Comparison of ENCODE assay signal across 9 cellular contexts in genomic region chr18:74990563-74991081, GRCh38.
DNase-seq lines count a peak whose midpoint lies in the region; ATAC-seq and TF ChIP-seq lines count a peak whose summit lies in the region.
"Had no signal": no experiment of that assay in that cellular context is flagged by ENCODE, and none has a peak within 500 bp of the region (broad histone marks: within the 10 kb centered on the region; RNA-seq: fewer than 3 reads in every experiment).

No MANE protein-coding gene starts in this region.

- H3K4me3 Mint-ChIP-seq in activated CD4-positive, alpha-beta T cell treated with anti-CD3 and anti-CD28 coated beads for 36 hours = peak overlapping the region; percentile 15
- no peak overlapping the region for H3K4me3 Mint-ChIP-seq in activated CD4-positive, alpha-beta memory T cell treated with anti-CD3 and anti-CD28 coated beads, Interleukin-2, amount 10 ng/mL, durations not matched to agents 7 days and 5 days
- no peak overlapping the region for H3K4me3 Mint-ChIP-seq in neural crest cell
- H3K4me3 Mint-ChIP-seq in nephron progenitor cell = no peak overlapping the region

- POLR2A ChIA-PET in activated CD4-positive, alpha-beta T cell treated with anti-CD3 and anti-CD28 coated beads for 36 hours (lab: Charles Lee) = interaction anchor here (0.7 kb wide), 1 partner anchor 81 kb away, joined by 3 read pairs; no protein-coding TSS in a partner anchor
- POLR2A ChIA-PET in activated CD4-positive, alpha-beta memory T cell treated with anti-CD3 and anti-CD28 coated beads, Interleukin-2, amount 10 ng/mL, durations not matched to agents 7 days and 5 days (lab: Charles Lee) = interaction anchor here (0.6 to 1.4 kb wide), 4 partner anchors 80 to 490 kb away, joined by 3 to 8 read pairs (median 4); partner anchors contain the start of genes PTGR3 and TSHZ1

- peak; percentile 8 for DNase-seq in activated CD4-positive, alpha-beta T cell treated with anti-CD3 and anti-CD28 coated beads for 36 hours
- DNase-seq in activated CD4-positive, alpha-beta T cell treated with anti-CD3 and anti-CD28 coated beads, Interleukin-2, amount 50 U/mL, for 48 hours = no peak
- DNase-seq in NCI-H2081 treated with DMSO at 0.1 percent for 48 hours (lab: John Stamatoyannopoulos, UW) (peak; percentile 29), neural crest cell (ENCODE audit: low read depth, low spot score) (no peak), HuH-7 (ENCODE audit: low spot score) (no peak), NCI-H2196 treated with DMSO at 0.1 percent for 48 hours (lab: John Stamatoyannopoulos, UW; ENCODE audit: unreplicated experiment) (no peak), nephron progenitor cell (no peak)
- DNase-seq in activated CD4-positive, alpha-beta memory T cell treated with anti-CD3 and anti-CD28 coated beads, Interleukin-2, amount 10 ng/mL, durations not matched to agents 7 days and 5 days = no peak
- DNase-seq: kidney glomerular epithelial cell had no signal

- H3K27me3 Mint-ChIP-seq in activated CD4-positive, alpha-beta T cell treated with anti-CD3 and anti-CD28 coated beads for 36 hours = no peaks in the 10 kb centered on the region
- H3K27me3 Mint-ChIP-seq in activated CD4-positive, alpha-beta memory T cell treated with anti-CD3 and anti-CD28 coated beads, Interleukin-2, amount 10 ng/mL, durations not matched to agents 7 days and 5 days = no peaks in the 10 kb centered on the region
- H3K27me3 Mint-ChIP-seq in neural crest cell (ENCODE audit: low read depth) (no peaks in the 10 kb centered on the region), nephron progenitor cell (ENCODE audit: low read depth, poor library complexity) (no peaks in the 10 kb centered on the region)

- intact Hi-C loops in activated CD4-positive, alpha-beta T cell treated with anti-CD3 and anti-CD28 coated beads for 36 hours (cut with DNase I, micrococcal nuclease) = loop anchor here (5.0 to 10.0 kb wide), 4 partner anchors 84 to 1384 kb away; partner anchors contain the start of gene PTGR3 (in 2 of the 2)

- no peaks in the 10 kb centered on the region for H3K9me3 Mint-ChIP-seq in activated CD4-positive, alpha-beta T cell treated with anti-CD3 and anti-CD28 coated beads for 36 hours (ENCODE audit: low read depth)
- no peaks in the 10 kb centered on the region for H3K9me3 Mint-ChIP-seq in activated CD4-positive, alpha-beta memory T cell treated with anti-CD3 and anti-CD28 coated beads, Interleukin-2, amount 10 ng/mL, durations not matched to agents 7 days and 5 days
- H3K9me3 Mint-ChIP-seq in neural crest cell (no peaks in the 10 kb centered on the region), nephron progenitor cell (no peaks in the 10 kb centered on the region)

- CTCF ChIA-PET in activated CD4-positive, alpha-beta T cell treated with anti-CD3 and anti-CD28 coated beads for 36 hours (lab: Charles Lee) = interaction anchor here (0.5 to 2.1 kb wide), 9 partner anchors 12 to 1479 kb away, joined by 3 to 6 read pairs (median 3); no protein-coding TSS in a partner anchor
- CTCF ChIA-PET in activated CD4-positive, alpha-beta memory T cell treated with anti-CD3 and anti-CD28 coated beads, Interleukin-2, amount 10 ng/mL, durations not matched to agents 7 days and 5 days (lab: Charles Lee) = interaction anchor here (1.4 kb wide), 2 partner anchors 11 to 27 kb away, joined by 3 to 4 read pairs; no protein-coding TSS in a partner anchor

- no peaks in the 10 kb centered on the region for H3K36me3 Mint-ChIP-seq in activated CD4-positive, alpha-beta T cell treated with anti-CD3 and anti-CD28 coated beads for 36 hours (ENCODE audit: low read depth)
- peaks cover 6% of the 10 kb centered on the region for H3K36me3 Mint-ChIP-seq in activated CD4-positive, alpha-beta memory T cell treated with anti-CD3 and anti-CD28 coated beads, Interleukin-2, amount 10 ng/mL, durations not matched to agents 7 days and 5 days (ENCODE audit: low read depth)
- H3K36me3 Mint-ChIP-seq in neural crest cell (ENCODE audit: low read depth) (no peaks in the 10 kb centered on the region), nephron progenitor cell (ENCODE audit: low read depth) (no peaks in the 10 kb centered on the region)

- peaks cover 51% of the 10 kb centered on the region for H3K4me1 Mint-ChIP-seq in activated CD4-positive, alpha-beta T cell treated with anti-CD3 and anti-CD28 coated beads for 36 hours
- peaks cover 60% of the 10 kb centered on the region for H3K4me1 Mint-ChIP-seq in activated CD4-positive, alpha-beta memory T cell treated with anti-CD3 and anti-CD28 coated beads, Interleukin-2, amount 10 ng/mL, durations not matched to agents 7 days and 5 days
- H3K4me1 Mint-ChIP-seq in neural crest cell (peaks cover 21% of the 10 kb centered on the region), nephron progenitor cell (peaks cover 32% of the 10 kb centered on the region)

- TF ChIP-seq CTCF in neural crest cell (conservative IDR thresholded peaks at IDR 0.05) = no peak
- no peak for TF ChIP-seq CTCF in nephron progenitor cell (IDR thresholded peaks at IDR 0.05)

- peak overlapping the region; percentile 51 for H3K27ac Mint-ChIP-seq in activated CD4-positive, alpha-beta T cell treated with anti-CD3 and anti-CD28 coated beads for 36 hours
- peak overlapping the region; percentile 74 for H3K27ac Mint-ChIP-seq in activated CD4-positive, alpha-beta memory T cell treated with anti-CD3 and anti-CD28 coated beads, Interleukin-2, amount 10 ng/mL, durations not matched to agents 7 days and 5 days
- H3K27ac Mint-ChIP-seq in neural crest cell (ENCODE audit: unreplicated experiment) (peak overlapping the region; percentile 72), nephron progenitor cell (no peak overlapping the region)

- peak; percentile 63 for ATAC-seq in activated CD4-positive, alpha-beta T cell treated with anti-CD3 and anti-CD28 coated beads for 36 hours

Comparison
In these comparisons a context has a peak if more than half of its experiments do, and no peak if none do; other contexts are left out.
1. DNase-seq: peak in activated CD4-positive, alpha-beta T cell treated with anti-CD3 and anti-CD28 coated beads for 36 hours (single experiment) and NCI-H2081 treated with DMSO at 0.1 percent for 48 hours (single experiment); none in activated CD4-positive, alpha-beta T cell treated with anti-CD3 and anti-CD28 coated beads, Interleukin-2, amount 50 U/mL, for 48 hours (0 of 2), activated CD4-positive, alpha-beta memory T cell treated with anti-CD3 and anti-CD28 coated beads, Interleukin-2, amount 10 ng/mL, durations not matched to agents 7 days and 5 days (single experiment), neural crest cell (single experiment), HuH-7 (single experiment), NCI-H2196 treated with DMSO at 0.1 percent for 48 hours (single experiment) and nephron progenitor cell (single experiment).